9 cellular contexts compared by ENCODE assay signal in genomic region chr3:36365829-36366228, GRCh38. TPM values are rescaled to one million over a fixed set of nuclear protein-coding genes. Genes with fewer than 3 reads are reported as not detected.
"Had no signal": no experiment of that assay in that cellular context is flagged by ENCODE, and none has a peak within 500 bp of the region (broad histone marks: within the 10 kb centered on the region; RNA-seq: fewer than 3 reads in every experiment).

No MANE protein-coding gene starts in this region.

- H3K4me1 ChIP-seq: HAP-1 had no signal

- H2AFZ ChIP-seq: GM23248 had no signal

- ATAC-seq: HCT116 had no signal

- H3K27ac ChIP-seq: GM23248 had no signal

- H3K36me3 ChIP-seq: HAP-1 had no signal

- DNase-seq: GM23248, GOT3, H7, KBM-7 had no signal

- H3K9me3 ChIP-seq: HAP-1 had no signal

- H3K4me3 ChIP-seq: GM23248, HAP-1 had no signal

- H3K9ac ChIP-seq: GM23248 had no signal

- FAIRE-seq: HTR-8/SVneo had no signal

RNA-seq across cellular contexts. Expression of gene STAC, which starts 14.5 kb away (rescaled TPM):
- total RNA-seq: HT-29 had no signal
- polyA plus RNA-seq: IgD-negative memory B cell had no signal
